Comparison of ENCODE assay signal across 7 cellular contexts in the genomic region with DNA sequence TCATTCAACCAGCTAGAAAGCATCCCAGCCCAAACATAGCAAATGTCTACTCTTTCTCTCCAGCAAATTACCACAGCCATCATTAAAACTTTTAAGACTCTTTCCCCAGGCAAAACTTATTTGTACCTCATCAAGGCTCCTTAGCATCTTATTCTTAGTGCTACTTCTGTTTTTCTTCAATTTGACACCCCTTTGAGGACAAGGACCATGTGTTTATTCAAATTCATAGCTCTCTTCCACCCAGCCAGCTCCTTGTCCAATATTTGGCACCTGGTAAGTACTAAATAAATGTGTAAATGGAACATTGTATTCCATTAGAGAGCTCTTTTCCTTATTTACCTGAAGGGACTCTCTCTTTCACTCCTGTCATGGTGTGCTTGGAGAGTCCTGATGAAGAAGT.
"Had no signal": no experiment of that assay in that cellular context is flagged by ENCODE, and none has a peak within 500 bp of the region (broad histone marks: within the 10 kb centered on the region; RNA-seq: fewer than 3 reads in every experiment).

No MANE protein-coding gene starts in this region.

- H3K4me2 ChIP-seq: GM23338 had no signal

- DNase-seq: GOT3, H7, H9, HCEC 1CT, HFFc6 had no signal

- H2AFZ ChIP-seq: GM23338 had no signal

- H3K9me3 ChIP-seq: HAP-1 had no signal

- H3K4me1 ChIP-seq: HAP-1 had no signal

- H3K36me3 ChIP-seq: HAP-1 had no signal

- H3K4me3 ChIP-seq: GM23338, HAP-1 had no signal
